8 cellular contexts compared by ENCODE assay signal in the genomic region with DNA sequence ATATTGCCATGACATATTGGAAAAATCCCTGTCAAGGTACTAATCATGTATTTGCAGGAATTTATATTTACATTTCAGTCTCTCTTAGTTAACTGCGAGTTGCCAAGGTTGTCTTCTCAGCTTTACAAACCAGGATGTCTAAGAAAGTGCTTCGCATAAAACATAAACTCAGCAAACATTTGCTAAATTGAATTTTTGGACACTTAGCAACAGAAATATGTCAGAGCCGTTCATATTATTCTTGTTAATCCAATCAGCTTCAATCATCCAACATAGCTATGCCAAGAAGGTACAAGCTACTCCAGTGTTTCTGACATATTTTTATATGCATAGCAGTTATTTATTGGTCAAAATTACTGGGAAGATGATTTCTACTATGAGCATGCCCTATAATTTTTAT.
"Had no signal": no experiment of that assay in that cellular context is flagged by ENCODE, and none has a peak within 500 bp of the region (broad histone marks: within the 10 kb centered on the region; RNA-seq: fewer than 3 reads in every experiment).

No MANE protein-coding gene starts in this region.

- FAIRE-seq: HepG2, HTR-8/SVneo, K562 had no signal

- H3K9me3 Mint-ChIP-seq: IgD-negative memory B cell had no signal

- H3K27me3 Mint-ChIP-seq: IgD-negative memory B cell had no signal

- H3K4me3 Mint-ChIP-seq: IgD-negative memory B cell had no signal

- DNase-seq: IMR-90, KBM-7, KG1 had no signal

- H3K27ac ChIP-seq: HL-60 had no signal

- H3K4me1 Mint-ChIP-seq: IgD-negative memory B cell had no signal

- ATAC-seq: HepG2, K562 had no signal

- H3K36me3 Mint-ChIP-seq: IgD-negative memory B cell had no signal

- H3K4me3 ChIP-seq: K562 had no signal

- H3K27ac Mint-ChIP-seq: IgD-negative memory B cell had no signal
